ENCODE assay signal across 9 cellular contexts in the genomic region with DNA sequence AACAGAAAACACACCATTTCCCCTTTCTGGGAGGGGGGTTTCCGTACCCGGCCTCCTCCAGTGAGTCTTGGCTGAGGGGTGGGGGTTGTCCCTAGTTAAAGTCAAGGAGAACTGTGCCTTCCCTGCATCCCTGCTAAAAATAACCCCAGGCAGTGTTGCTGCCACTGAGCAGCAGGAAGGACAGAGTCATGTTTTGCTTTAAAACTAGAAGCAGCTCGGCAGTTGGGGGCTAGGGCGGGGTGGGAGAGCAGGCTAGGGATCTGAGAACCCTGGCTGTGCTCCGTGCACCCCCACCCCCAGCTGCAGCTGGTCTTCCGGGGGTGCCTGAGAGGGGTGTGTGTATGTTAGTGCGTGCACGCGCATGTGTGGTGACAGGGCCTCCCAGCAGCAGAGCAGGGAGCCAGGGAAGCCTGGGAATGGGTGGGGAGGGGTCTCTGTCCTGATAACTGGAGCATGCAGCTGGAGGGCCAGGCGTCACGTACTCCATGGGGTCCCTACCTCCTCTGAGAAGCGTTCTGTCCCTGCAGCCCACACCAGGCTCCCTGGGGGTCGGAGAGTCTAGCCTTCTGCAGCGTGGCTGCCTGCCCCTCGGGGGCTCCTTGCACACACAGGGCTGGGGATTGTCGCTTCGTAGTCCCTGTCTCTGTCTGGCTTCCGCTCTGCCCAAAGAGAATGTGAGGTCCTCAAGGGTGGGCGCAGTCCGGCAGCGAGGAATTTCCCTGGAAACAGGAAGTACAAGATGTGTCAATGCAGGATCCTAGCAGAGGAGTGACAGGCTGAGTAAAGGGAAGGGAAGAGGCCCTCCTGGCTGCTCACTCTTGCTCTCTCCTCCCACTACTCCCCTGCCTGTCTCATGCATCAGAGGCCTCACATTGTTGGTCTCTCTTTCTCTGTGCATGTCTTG. TPM values are rescaled to one million over a fixed set of nuclear protein-coding genes. Genes with fewer than 3 reads are reported as not detected.
DNase-seq lines count a peak whose midpoint lies in the region; ATAC-seq, FAIRE-seq and TF ChIP-seq lines count a peak whose summit lies in the region.
"Had no signal": no experiment of that assay in that cellular context is flagged by ENCODE, and none has a peak within 500 bp of the region (broad histone marks: within the 10 kb centered on the region; RNA-seq: fewer than 3 reads in every experiment).

No MANE protein-coding gene starts in this region.

- intact Hi-C loops in heart right ventricle (cut with DNase I) (loop anchor here in 1 of 10 donors (5.0 kb wide), 1 partner anchor 723 kb away; no protein-coding TSS in a partner anchor), psoas muscle (cut with DNase I) (loop anchor here in 1 of 2 donors (2.0 kb wide), 1 partner anchor 25 kb away; no protein-coding TSS in a partner anchor)

- H3K27ac ChIP-seq in A549 (peak overlapping the region; percentile 18 to 99; a peak in 1 of 6 replicates), heart right ventricle (peak overlapping the region; percentile 65 to 93 (median 88)), psoas muscle (peak overlapping the region; percentile 67)

- CTCF ChIA-PET in A549 (lab: Yijun Ruan, JAX): interaction anchor here (0.6 to 0.9 kb wide), 2 partner anchors 10 to 17 kb away, joined by 3 read pairs; no protein-coding TSS in a partner anchor

- WGBS in A549 (ENCODE audit: missing lambda C conversion rate): 79% methylated on average over 17 of the region's 21 CpGs
- WGBS in heart right ventricle, 2 donors: 6 to 10% methylated on average over 21 of the region's 21 CpGs
- 22 to 45% (median 31%) methylated on average over 21 of the region's 21 CpGs for WGBS in psoas muscle, 3 donors

- no peaks in the 10 kb centered on the region for H3K36me3 Mint-ChIP-seq in activated T-cell treated with anti-CD3 and anti-CD28 coated beads, Interleukin-2, amount 50 U/mL, for 4 hours (ENCODE audit: insufficient read depth)

- H3K4me3 ChIP-seq in A549 (no peak overlapping the region), heart right ventricle (peak overlapping the region in 9 of 10 donors; percentile 23 to 42 (median 37)), psoas muscle (peak overlapping the region; percentile 46)

- peaks cover 15% of the 10 kb centered on the region; the same call in 1 of the 3 replicates for H3K4me1 ChIP-seq in A549
- peaks cover 21 to 76% (median 42%) of the 10 kb centered on the region in 9 donors for H3K4me1 ChIP-seq in heart right ventricle
- peaks cover 36% of the 10 kb centered on the region for H3K4me1 ChIP-seq in psoas muscle

- H3K9me3 ChIP-seq in A549 (no peaks in the 10 kb centered on the region), heart right ventricle (no peaks in the 10 kb centered on the region), psoas muscle (no peaks in the 10 kb centered on the region)

- H3K27me3 ChIP-seq in heart right ventricle (no peaks in the 10 kb centered on the region), psoas muscle (ENCODE audit: insufficient read depth in 3 of 3, low read length in 2 of 3) (no peaks in the 10 kb centered on the region)

- ATAC-seq in A549 (0 out of 6 replicates have a peak, but pooled peaks of 1 of the 2 experiments have one; percentile 24), GM18868 (IDR thresholded peaks at IDR 0.05; ENCODE audit: unreplicated experiment) (peak; percentile 70), HG03354 (IDR thresholded peaks at IDR 0.05; ENCODE audit: poor library complexity, severe bottlenecking, unreplicated experiment) (peak; percentile 64), heart right ventricle (peak; percentile 39 to 82 (median 76)), psoas muscle (peak in 3 of 4 donors; percentile 28 to 38 (median 28))
- peak; percentile 42 to 44 for ATAC-seq in activated T-cell treated with anti-CD3 and anti-CD28 coated beads, Interleukin-2, amount 50 U/mL, for 4 hours

- no peak for TF ChIP-seq POLR2A in A549 (IDR thresholded peaks at IDR 0.05; ENCODE audit: low read length)

- DNase-seq in A549 (ENCODE audit: low read depth in 1 of 2, low spot score in 1 of 2) (no peak), heart right ventricle (peak; percentile 45 to 52), psoas muscle (peak; percentile 32 to 70), AG20443 (ENCODE audit: low spot score) (no peak), urothelium cell line (ENCODE audit: low spot score) (no peak)
- no peak for DNase-seq in activated T-cell treated with anti-CD3 and anti-CD28 coated beads, Interleukin-2, amount 50 U/mL, for 4 hours

- FAIRE-seq in A549 (lab: Jason Lieb, UNC) (no peak), urothelium cell line (lab: Jason Lieb, UNC) (no peak)

- no peaks in the 10 kb centered on the region for H3K27me3 Mint-ChIP-seq in activated T-cell treated with anti-CD3 and anti-CD28 coated beads, Interleukin-2, amount 50 U/mL, for 4 hours (ENCODE audit: low read depth)

- TF ChIP-seq CTCF in A549 (IDR thresholded peaks at IDR 0.05): no peak
- TF ChIP-seq CTCF in heart right ventricle (IDR thresholded peaks at IDR 0.05): no peak
- TF ChIP-seq CTCF in psoas muscle (IDR thresholded peaks at IDR 0.05): no peak

- TF ChIP-seq EP300 in A549 (IDR thresholded peaks at IDR 0.05): no peak

- H3K4me1 Mint-ChIP-seq in activated T-cell treated with anti-CD3 and anti-CD28 coated beads, Interleukin-2, amount 50 U/mL, for 4 hours (ENCODE audit: low read depth): peaks cover 78% of the 10 kb centered on the region

- no peaks in the 10 kb centered on the region for H3K36me3 ChIP-seq in heart right ventricle
- H3K36me3 ChIP-seq in psoas muscle (ENCODE audit: insufficient read depth in 1 of 2, low read depth in 1 of 2): no peaks in the 10 kb centered on the region

- H3K4me2 ChIP-seq in A549: no peak overlapping the region

- peak overlapping the region; percentile 31 for H3K4me3 Mint-ChIP-seq in activated T-cell treated with anti-CD3 and anti-CD28 coated beads, Interleukin-2, amount 50 U/mL, for 4 hours

- TF ChIP-seq RAD21 in A549 (conservative IDR thresholded peaks at IDR 0.05 in 1 of 2, IDR thresholded peaks at IDR 0.05 in 1 of 2): no peak

- POLR2A ChIA-PET in A549 (lab: Yijun Ruan, JAX): no interaction called here

- no peaks in the 10 kb centered on the region for H3K9me3 Mint-ChIP-seq in activated T-cell treated with anti-CD3 and anti-CD28 coated beads, Interleukin-2, amount 50 U/mL, for 4 hours

TF ChIP-seq in A549, 52 proteins besides CTCF, POLR2A, EP300 and RAD21 (continues in another document):
- TF ChIP-seq, protein P1, sequence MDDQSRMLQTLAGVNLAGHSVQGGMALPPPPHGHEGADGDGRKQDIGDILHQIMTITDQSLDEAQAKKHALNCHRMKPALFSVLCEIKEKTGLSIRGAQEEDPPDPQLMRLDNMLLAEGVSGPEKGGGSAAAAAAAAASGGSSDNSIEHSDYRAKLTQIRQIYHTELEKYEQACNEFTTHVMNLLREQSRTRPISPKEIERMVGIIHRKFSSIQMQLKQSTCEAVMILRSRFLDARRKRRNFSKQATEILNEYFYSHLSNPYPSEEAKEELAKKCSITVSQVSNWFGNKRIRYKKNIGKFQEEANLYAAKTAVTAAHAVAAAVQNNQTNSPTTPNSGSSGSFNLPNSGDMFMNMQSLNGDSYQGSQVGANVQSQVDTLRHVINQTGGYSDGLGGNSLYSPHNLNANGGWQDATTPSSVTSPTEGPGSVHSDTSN (IDR thresholded peaks at IDR 0.05): no peak
- TF ChIP-seq JUNB (IDR thresholded peaks at IDR 0.05): no peak
- no peak for TF ChIP-seq NPAS2 (CRISPR knock-in tag; IDR thresholded peaks at IDR 0.05; ENCODE audit: borderline replicate concordance)
- TF ChIP-seq FOSL2 (IDR thresholded peaks at IDR 0.05): no peak
- TF ChIP-seq FOSL2 (CRISPR knock-in tag; IDR thresholded peaks at IDR 0.05): no peak
- TF ChIP-seq HOXA7 (CRISPR knock-in tag; IDR thresholded peaks at IDR 0.05): no peak
- TF ChIP-seq CBX8 (IDR thresholded peaks at IDR 0.05): no peak
- TF ChIP-seq KDM5A (IDR thresholded peaks at IDR 0.05): no peak
- no peak for TF ChIP-seq RNF2 (IDR thresholded peaks at IDR 0.05; ENCODE audit: borderline replicate concordance, low read depth)
- no peak for TF ChIP-seq POLR2AphosphoS2 (conservative IDR thresholded peaks at IDR 0.05; ENCODE audit: low read length)
- TF ChIP-seq CEBPB (IDR thresholded peaks at IDR 0.05): no peak
- TF ChIP-seq ZSCAN20 (CRISPR knock-in tag; IDR thresholded peaks at IDR 0.05): no peak

RNA-seq across cellular contexts. Expression of a gene that starts 16.8 kb away (rescaled TPM):
- polyA plus RNA-seq in A549 (2011; rRNA removed) (0.88 and 0.94 TPM in 2 replicates), A549 (2017; fragmentation: RNase III; extraction: RNeasy Plus Mini Kit Qiagen cat#74134 plus additional on column Dnase treatment) (0.26 to 0.44 TPM (median 0.28 TPM) in 3 replicates), heart right ventricle (under 1 TPM; 0.16 to 0.95 TPM), psoas muscle (10 to 100 TPM in 1 of 3 donors, under 1 TPM in 1, not detected in 1; 0.25 to 15.5 TPM)
- 0.48 and 0.50 TPM in 2 replicates for polyA plus RNA-seq in A549 (2012; cell fraction: cytosol; rRNA removed)
- 2.7 and 2.9 TPM in 2 replicates for polyA plus RNA-seq in A549 (2012; cell fraction: nucleus; rRNA removed)
- 0.37 and 1.1 TPM in 2 replicates for polyA minus RNA-seq in A549 (2011; rRNA and poly(A)+ RNA removed)
- total RNA-seq in activated T-cell treated with anti-CD3 and anti-CD28 coated beads, Interleukin-2, amount 50 U/mL, for 4 hours: under 1 TPM in 2 of 3 donors, not detected in 1; 0.32 to 0.43 TPM
- total RNA-seq in heart right ventricle (under 1 TPM in 4 of 10 donors, not detected in 6; 0.20 to 0.37 (median 0.24) TPM), psoas muscle (under 1 TPM in 3 of 4 donors, not detected in 1; 0.36 to 0.74 (median 0.58) TPM)

RNA-seq across cellular contexts. Expression of a gene that starts 31.4 kb away (rescaled TPM):
- polyA plus RNA-seq in A549 (2011; rRNA removed): 10.9 and 11.7 TPM in 2 replicates
- 3.4 and 3.9 TPM in 2 replicates for polyA plus RNA-seq in A549 (2012; cell fraction: cytosol; rRNA removed)
- polyA plus RNA-seq in A549 (2012; cell fraction: nucleus; rRNA removed): 1.5 and 2.3 TPM in 2 replicates
- polyA plus RNA-seq in A549 (2017; fragmentation: RNase III; extraction: RNeasy Plus Mini Kit Qiagen cat#74134 plus additional on column Dnase treatment): 7.7 to 9.5 TPM (median 8.4 TPM) in 3 replicates
- polyA minus RNA-seq in A549 (2011; rRNA and poly(A)+ RNA removed): 3.1 and 4.9 TPM in 2 replicates
- total RNA-seq in activated T-cell treated with anti-CD3 and anti-CD28 coated beads, Interleukin-2, amount 50 U/mL, for 4 hours: 10 to 100 TPM; 46.5 to 62.3 (median 59.9) TPM
- 100 to 1,000 TPM in 3 of 10 donors, 10 to 100 TPM in 7; 20.3 to 151 (median 45.3) TPM for total RNA-seq in heart right ventricle
- polyA plus RNA-seq in heart right ventricle: 100 to 1,000 TPM in 1 of 2 donors, 10 to 100 TPM in 1; 40.5 to 199 TPM
- total RNA-seq in psoas muscle: 1,000 to 10,000 TPM in 1 of 4 donors, 100 to 1,000 TPM in 2, 10 to 100 TPM in 1; 56.5 to 1,905 (median 378) TPM
- 100 to 1,000 TPM; 296 to 849 (median 675) TPM for polyA plus RNA-seq in psoas muscle

RNA-seq across cellular contexts. Expression of a gene that starts 56.3 kb away (rescaled TPM):
- 0.36 and 0.72 TPM in 2 replicates for polyA plus RNA-seq in A549 (2011; rRNA removed)
- 0.27 TPM in 1 of 2 replicates, not detected in the other for polyA plus RNA-seq in A549 (2012; cell fraction: cytosol; rRNA removed)
- not detected in 2 replicates for polyA plus RNA-seq in A549 (2012; cell fraction: nucleus; rRNA removed)
- polyA plus RNA-seq in A549 (2017; fragmentation: RNase III; extraction: RNeasy Plus Mini Kit Qiagen cat#74134 plus additional on column Dnase treatment): 0.37 to 0.38 TPM in 2 of 3 replicates, not detected in the other
- not detected in 2 replicates for polyA minus RNA-seq in A549 (2011; rRNA and poly(A)+ RNA removed)
- total RNA-seq in activated T-cell treated with anti-CD3 and anti-CD28 coated beads, Interleukin-2, amount 50 U/mL, for 4 hours: not detected
- not detected for total RNA-seq in heart right ventricle
- polyA plus RNA-seq in heart right ventricle: not detected
- total RNA-seq in psoas muscle: not detected
- polyA plus RNA-seq in psoas muscle: not detected
- total RNA-seq: myocyte had no signal

Comparison
In these comparisons a context has a peak if more than half of its experiments do, and no peak if none do; other contexts are left out.
1. DNase-seq: peak in heart right ventricle (2 of 2) and psoas muscle (2 of 2); none in A549 (0 of 2), activated T-cell treated with anti-CD3 and anti-CD28 coated beads, Interleukin-2, amount 50 U/mL, for 4 hours (single experiment), AG20443 (single experiment) and urothelium cell line (single experiment).
2. Peak in every context shown above with its lines, with median percentiles within 50 percentile points of each other: H3K27ac ChIP-seq.